Comparison of ENCODE assay signal across 26 cellular contexts in the genomic region with DNA sequence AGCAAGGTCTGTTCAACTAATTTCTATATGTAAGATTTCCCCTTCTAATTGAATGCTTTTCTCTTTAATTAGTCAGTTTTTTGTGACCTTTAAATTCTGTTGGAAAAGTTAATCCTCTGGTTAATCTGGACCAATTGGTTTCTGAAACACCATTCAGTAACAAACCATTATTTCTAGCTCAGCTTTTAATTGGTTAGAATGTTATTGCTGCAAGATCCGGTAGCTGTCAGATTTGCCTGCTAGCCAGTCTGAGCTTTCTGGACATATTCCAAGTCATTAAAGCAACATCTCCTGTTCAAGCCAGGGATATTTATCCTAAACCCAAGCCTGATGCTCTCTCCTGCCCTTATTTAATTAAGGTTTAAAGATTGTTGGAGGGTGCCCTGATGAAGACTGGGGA. TPM values are rescaled to one million over a fixed set of nuclear protein-coding genes. Genes with fewer than 3 reads are reported as not detected.
DNase-seq lines count a peak whose midpoint lies in the region; ATAC-seq, FAIRE-seq and TF ChIP-seq lines count a peak whose summit lies in the region.
"Had no signal": no experiment of that assay in that cellular context is flagged by ENCODE, and none has a peak within 500 bp of the region (broad histone marks: within the 10 kb centered on the region; RNA-seq: fewer than 3 reads in every experiment).

No MANE protein-coding gene starts in this region.

- TF ChIP-seq CTCF in esophagus squamous epithelium (IDR thresholded peaks at IDR 0.05) (no peak), omental fat pad (IDR thresholded peaks at IDR 0.05) (no peak)

- peak; percentile 38 for FAIRE-seq in islet of Langerhans (lab: Jason Lieb, UNC)
- FAIRE-seq: RCC 7860 had no signal

- no peaks in the 10 kb centered on the region for H3K27me3 ChIP-seq in esophagus squamous epithelium
- H3K27me3 ChIP-seq: colonic mucosa, heart left ventricle, ovary, sigmoid colon, upper lobe of left lung had no signal

- TF ChIP-seq POLR2A in esophagus squamous epithelium (IDR thresholded peaks at IDR 0.05), result no peak

- intact Hi-C loops in esophagus squamous epithelium (cut with DNase I), result no loop called here

- H3K27ac ChIP-seq in esophagus squamous epithelium, result no peak overlapping the region
- H3K27ac ChIP-seq: colonic mucosa, heart left ventricle, ovary, sigmoid colon, SK-N-MC, upper lobe of left lung, WERI-Rb-1 had no signal

- H3K4me1 ChIP-seq in esophagus squamous epithelium, result no peaks in the 10 kb centered on the region
- H3K4me1 ChIP-seq: colonic mucosa, sigmoid colon, upper lobe of left lung had no signal

- no peak for ATAC-seq in omental fat pad (ENCODE audit: low FRiP score)
- ATAC-seq: activated naive CD8-positive, alpha-beta T cell treated with anti-CD3 and anti-CD28 coated beads, Interleukin-2, amount 50 U/mL, for 24 hours; heart left ventricle; natural killer cell had no signal

- H3K9me3 ChIP-seq in esophagus squamous epithelium, result no peaks in the 10 kb centered on the region
- H3K9me3 ChIP-seq: colonic mucosa, heart left ventricle, ovary, sigmoid colon, upper lobe of left lung had no signal

- H3K36me3 ChIP-seq in esophagus squamous epithelium, result no peaks in the 10 kb centered on the region
- H3K36me3 ChIP-seq: colonic mucosa, heart left ventricle, ovary, sigmoid colon, upper lobe of left lung, WERI-Rb-1 had no signal

- H3K4me3 ChIP-seq in esophagus squamous epithelium, result no peak overlapping the region
- H3K4me3 ChIP-seq: colonic mucosa, heart left ventricle, ovary, sigmoid colon, SK-N-MC, upper lobe of left lung had no signal

- DNase-seq in NCI-H1092 treated with DMSO at 0.1 percent for 48 hours (lab: John Stamatoyannopoulos, UW) (peak; percentile 38), NCI-H1092 (lab: John Stamatoyannopoulos, UW) (no peak), NCI-H2029 treated with DMSO at 0.1 percent for 48 hours (lab: John Stamatoyannopoulos, UW) (peak; percentile 13), RPMI7951 (ENCODE audit: low read depth) (peak; percentile 53), esophagus squamous epithelium (lab: John Stamatoyannopoulos, UW) (no peak), omental fat pad (ENCODE audit: low spot score) (no peak)
- DNase-seq in stimulated activated CD4-positive, alpha-beta T cell treated with anti-CD3 and anti-CD28 coated beads, Interleukin-4, amount 100 ng/mL, for 1 hour, result no peak
- DNase-seq: 8988T; activated naive CD8-positive, alpha-beta T cell treated with anti-CD3 and anti-CD28 coated beads, Interleukin-2, amount 50 U/mL, for 24 hours; AML-193; CD8-positive, alpha-beta memory T cell; colonic mucosa; endodermal cell; heart left ventricle; Karpas-422; natural killer cell; NCI-H1048; ovary; sigmoid colon; stimulated activated CD4-positive, alpha-beta T cell treated with anti-CD3 and anti-CD28 coated beads, Interleukin-15, amount 100 ng/mL, for 24 hours; stimulated activated CD8-positive, alpha-beta memory T cell treated with anti-CD3 and anti-CD28 coated beads, Interleukin-4, amount 100 ng/mL, for 48 hours; WERI-Rb-1 had no signal

- WGBS in esophagus squamous epithelium, 2 donors, result 15 to 22% methylated on average over 1 of the region's 1 CpG

RNA-seq across cellular contexts. Expression of gene FBXL4, which starts 55.1 kb away (rescaled TPM):
- 17.4 and 19.6 TPM in 2 replicates for total RNA-seq in RPMI7951 (2014; rRNA removed; shearing (Covaris generic))
- total RNA-seq in esophagus squamous epithelium, result 10 to 100 TPM in 2 of 4 donors, 1 to 10 TPM in 2; 4.9 to 15.1 (median 10.0) TPM
- total RNA-seq in omental fat pad, result 10 to 100 TPM; 11.4 to 26.5 (median 20.9) TPM

Comparison
In these comparisons a context has a peak if more than half of its experiments do, and no peak if none do; other contexts are left out.
1. DNase-seq: peak in NCI-H1092 treated with DMSO at 0.1 percent for 48 hours (single experiment), NCI-H2029 treated with DMSO at 0.1 percent for 48 hours (single experiment) and RPMI7951 (single experiment); none in NCI-H1092 (single experiment), esophagus squamous epithelium (single experiment), omental fat pad (single experiment) and stimulated activated CD4-positive, alpha-beta T cell treated with anti-CD3 and anti-CD28 coated beads, Interleukin-4, amount 100 ng/mL, for 1 hour (single experiment).